In the genomic region with DNA sequence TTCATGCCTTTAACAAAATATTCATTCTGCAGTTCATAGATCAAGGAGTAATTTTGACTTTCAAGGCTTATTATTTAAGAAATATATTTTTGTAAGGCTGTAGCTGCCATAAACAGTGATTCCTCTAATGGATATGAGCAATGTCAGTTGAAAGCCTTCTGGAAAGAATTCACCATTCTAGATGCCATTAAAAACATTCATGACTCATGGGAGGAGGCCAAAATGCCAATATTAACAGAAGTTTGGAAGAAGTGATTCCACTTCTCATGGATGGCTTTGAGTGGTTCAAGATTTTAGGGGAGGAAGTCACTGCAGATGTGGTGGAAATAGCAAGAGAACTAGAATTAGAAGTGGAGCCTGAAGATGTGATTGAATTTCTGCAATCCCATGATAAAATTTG, we compare ENCODE assay signal across 4 cellular contexts.
"Had no signal": no experiment of that assay in that cellular context is flagged by ENCODE, and none has a peak within 500 bp of the region (broad histone marks: within the 10 kb centered on the region; RNA-seq: fewer than 3 reads in every experiment).

No MANE protein-coding gene starts in this region.

- DNase-seq: H9, HCEC 1CT, IMR-90 had no signal

- H3K4me3 ChIP-seq: GM23338 had no signal

- H3K4me2 ChIP-seq: GM23338 had no signal

- H2AFZ ChIP-seq: GM23338 had no signal
